Comparison of ENCODE assay signal across 2 cellular contexts in the genomic region with DNA sequence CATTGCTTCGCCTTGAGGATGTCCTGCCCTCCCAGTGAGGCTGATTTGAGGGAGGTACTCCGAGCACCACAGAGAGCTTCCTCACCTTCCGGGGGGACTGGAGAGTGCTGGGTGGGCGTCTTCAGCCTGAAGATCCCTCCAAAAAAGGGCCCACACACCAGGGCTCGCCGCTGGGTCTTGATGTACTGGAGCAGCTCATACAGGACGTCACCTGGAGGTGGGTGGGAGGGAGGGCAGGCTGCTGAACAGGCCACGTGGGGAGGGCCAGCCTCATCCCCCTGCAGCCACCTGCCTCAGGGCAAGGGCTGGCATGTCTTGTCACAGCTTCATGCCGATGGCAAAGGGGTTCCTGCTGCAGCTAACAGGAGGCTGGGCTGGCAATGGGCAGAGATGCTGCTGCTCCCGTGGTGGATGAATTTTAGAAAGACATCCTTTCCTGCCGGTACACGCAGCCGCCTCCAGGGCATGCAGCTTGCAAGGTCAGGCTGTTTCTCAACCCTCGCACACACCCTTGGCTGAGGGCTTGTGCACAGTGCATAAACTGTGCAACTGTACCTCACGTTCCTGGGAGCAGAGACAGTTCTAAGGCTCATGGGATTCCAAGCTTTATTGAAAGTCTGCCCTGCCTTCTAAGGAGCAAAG.
TF ChIP-seq lines count a peak whose summit lies in the region.

No MANE protein-coding gene starts in this region.

TF ChIP-seq in SK-N-SH, 30 proteins besides CTCF, POLR2A, EP300 and RAD21:
- TF ChIP-seq, protein P1, sequence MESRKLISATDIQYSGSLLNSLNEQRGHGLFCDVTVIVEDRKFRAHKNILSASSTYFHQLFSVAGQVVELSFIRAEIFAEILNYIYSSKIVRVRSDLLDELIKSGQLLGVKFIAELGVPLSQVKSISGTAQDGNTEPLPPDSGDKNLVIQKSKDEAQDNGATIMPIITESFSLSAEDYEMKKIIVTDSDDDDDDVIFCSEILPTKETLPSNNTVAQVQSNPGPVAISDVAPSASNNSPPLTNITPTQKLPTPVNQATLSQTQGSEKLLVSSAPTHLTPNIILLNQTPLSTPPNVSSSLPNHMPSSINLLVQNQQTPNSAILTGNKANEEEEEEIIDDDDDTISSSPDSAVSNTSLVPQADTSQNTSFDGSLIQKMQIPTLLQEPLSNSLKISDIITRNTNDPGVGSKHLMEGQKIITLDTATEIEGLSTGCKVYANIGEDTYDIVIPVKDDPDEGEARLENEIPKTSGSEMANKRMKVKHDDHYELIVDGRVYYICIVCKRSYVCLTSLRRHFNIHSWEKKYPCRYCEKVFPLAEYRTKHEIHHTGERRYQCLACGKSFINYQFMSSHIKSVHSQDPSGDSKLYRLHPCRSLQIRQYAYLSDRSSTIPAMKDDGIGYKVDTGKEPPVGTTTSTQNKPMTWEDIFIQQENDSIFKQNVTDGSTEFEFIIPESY (IDR thresholded peaks at IDR 0.05; ENCODE audit: borderline replicate concordance, low read depth), result no peak
- TF ChIP-seq, protein P2, sequence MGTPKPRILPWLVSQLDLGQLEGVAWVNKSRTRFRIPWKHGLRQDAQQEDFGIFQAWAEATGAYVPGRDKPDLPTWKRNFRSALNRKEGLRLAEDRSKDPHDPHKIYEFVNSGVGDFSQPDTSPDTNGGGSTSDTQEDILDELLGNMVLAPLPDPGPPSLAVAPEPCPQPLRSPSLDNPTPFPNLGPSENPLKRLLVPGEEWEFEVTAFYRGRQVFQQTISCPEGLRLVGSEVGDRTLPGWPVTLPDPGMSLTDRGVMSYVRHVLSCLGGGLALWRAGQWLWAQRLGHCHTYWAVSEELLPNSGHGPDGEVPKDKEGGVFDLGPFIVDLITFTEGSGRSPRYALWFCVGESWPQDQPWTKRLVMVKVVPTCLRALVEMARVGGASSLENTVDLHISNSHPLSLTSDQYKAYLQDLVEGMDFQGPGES (IDR thresholded peaks at IDR 0.05; ENCODE audit: low read depth, low read length), result no peak
- TF ChIP-seq RXRA (IDR thresholded peaks at IDR 0.05; ENCODE audit: borderline replicate concordance, low read depth) (no peak), CHD2 (IDR thresholded peaks at IDR 0.05; ENCODE audit: low read length, partially characterized antibody) (no peak), NRF1 (IDR thresholded peaks at IDR 0.05; ENCODE audit: low read depth, low read length) (no peak), TEAD4 (IDR thresholded peaks at IDR 0.05; ENCODE audit: borderline replicate concordance, insufficient read depth) (no peak), SMC3 (IDR thresholded peaks at IDR 0.05; ENCODE audit: low read depth, low read length) (no peak), FOXJ3 (CRISPR knock-in tag; IDR thresholded peaks at IDR 0.05) (no peak), MXI1 (IDR thresholded peaks at IDR 0.05; ENCODE audit: low read depth, low read length) (no peak), RFX5 (IDR thresholded peaks at IDR 0.05; ENCODE audit: low read length) (no peak)
- TF ChIP-seq, protein P3, sequence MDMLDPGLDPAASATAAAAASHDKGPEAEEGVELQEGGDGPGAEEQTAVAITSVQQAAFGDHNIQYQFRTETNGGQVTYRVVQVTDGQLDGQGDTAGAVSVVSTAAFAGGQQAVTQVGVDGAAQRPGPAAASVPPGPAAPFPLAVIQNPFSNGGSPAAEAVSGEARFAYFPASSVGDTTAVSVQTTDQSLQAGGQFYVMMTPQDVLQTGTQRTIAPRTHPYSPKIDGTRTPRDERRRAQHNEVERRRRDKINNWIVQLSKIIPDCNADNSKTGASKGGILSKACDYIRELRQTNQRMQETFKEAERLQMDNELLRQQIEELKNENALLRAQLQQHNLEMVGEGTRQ (IDR thresholded peaks at IDR 0.05; ENCODE audit: borderline replicate concordance, low read depth, low read length), result no peak

TF ChIP-seq in SK-N-SH treated with all-trans-retinoic acid at 6 μM for 48 hours, 23 proteins besides CTCF, POLR2A, EP300 and RAD21:
- TF ChIP-seq ISL1 (CRISPR knock-in tag; IDR thresholded peaks at IDR 0.05) (no peak), CSDC2 (CRISPR knock-in tag; IDR thresholded peaks at IDR 0.05) (no peak), ARNTL (CRISPR knock-in tag; IDR thresholded peaks at IDR 0.05; ENCODE audit: borderline replicate concordance, low read depth) (no peak), ZNF8 (CRISPR knock-in tag; IDR thresholded peaks at IDR 0.05) (no peak), ZC3H10 (CRISPR knock-in tag; IDR thresholded peaks at IDR 0.05) (no peak), ZNF70 (CRISPR knock-in tag; IDR thresholded peaks at IDR 0.05) (no peak), PPARA (CRISPR knock-in tag; IDR thresholded peaks at IDR 0.05; ENCODE audit: borderline replicate concordance) (no peak)
- TF ChIP-seq, protein P4, sequence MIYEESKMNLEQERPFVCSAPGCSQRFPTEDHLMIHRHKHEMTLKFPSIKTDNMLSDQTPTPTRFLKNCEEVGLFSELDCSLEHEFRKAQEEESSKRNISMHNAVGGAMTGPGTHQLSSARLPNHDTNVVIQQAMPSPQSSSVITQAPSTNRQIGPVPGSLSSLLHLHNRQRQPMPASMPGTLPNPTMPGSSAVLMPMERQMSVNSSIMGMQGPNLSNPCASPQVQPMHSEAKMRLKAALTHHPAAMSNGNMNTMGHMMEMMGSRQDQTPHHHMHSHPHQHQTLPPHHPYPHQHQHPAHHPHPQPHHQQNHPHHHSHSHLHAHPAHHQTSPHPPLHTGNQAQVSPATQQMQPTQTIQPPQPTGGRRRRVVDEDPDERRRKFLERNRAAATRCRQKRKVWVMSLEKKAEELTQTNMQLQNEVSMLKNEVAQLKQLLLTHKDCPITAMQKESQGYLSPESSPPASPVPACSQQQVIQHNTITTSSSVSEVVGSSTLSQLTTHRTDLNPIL (CRISPR knock-in tag; IDR thresholded peaks at IDR 0.05; ENCODE audit: low read depth), result no peak
- TF ChIP-seq, protein P5, sequence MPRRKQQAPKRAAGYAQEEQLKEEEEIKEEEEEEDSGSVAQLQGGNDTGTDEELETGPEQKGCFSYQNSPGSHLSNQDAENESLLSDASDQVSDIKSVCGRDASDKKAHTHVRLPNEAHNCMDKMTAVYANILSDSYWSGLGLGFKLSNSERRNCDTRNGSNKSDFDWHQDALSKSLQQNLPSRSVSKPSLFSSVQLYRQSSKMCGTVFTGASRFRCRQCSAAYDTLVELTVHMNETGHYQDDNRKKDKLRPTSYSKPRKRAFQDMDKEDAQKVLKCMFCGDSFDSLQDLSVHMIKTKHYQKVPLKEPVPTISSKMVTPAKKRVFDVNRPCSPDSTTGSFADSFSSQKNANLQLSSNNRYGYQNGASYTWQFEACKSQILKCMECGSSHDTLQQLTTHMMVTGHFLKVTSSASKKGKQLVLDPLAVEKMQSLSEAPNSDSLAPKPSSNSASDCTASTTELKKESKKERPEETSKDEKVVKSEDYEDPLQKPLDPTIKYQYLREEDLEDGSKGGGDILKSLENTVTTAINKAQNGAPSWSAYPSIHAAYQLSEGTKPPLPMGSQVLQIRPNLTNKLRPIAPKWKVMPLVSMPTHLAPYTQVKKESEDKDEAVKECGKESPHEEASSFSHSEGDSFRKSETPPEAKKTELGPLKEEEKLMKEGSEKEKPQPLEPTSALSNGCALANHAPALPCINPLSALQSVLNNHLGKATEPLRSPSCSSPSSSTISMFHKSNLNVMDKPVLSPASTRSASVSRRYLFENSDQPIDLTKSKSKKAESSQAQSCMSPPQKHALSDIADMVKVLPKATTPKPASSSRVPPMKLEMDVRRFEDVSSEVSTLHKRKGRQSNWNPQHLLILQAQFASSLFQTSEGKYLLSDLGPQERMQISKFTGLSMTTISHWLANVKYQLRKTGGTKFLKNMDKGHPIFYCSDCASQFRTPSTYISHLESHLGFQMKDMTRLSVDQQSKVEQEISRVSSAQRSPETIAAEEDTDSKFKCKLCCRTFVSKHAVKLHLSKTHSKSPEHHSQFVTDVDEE (CRISPR knock-in tag; IDR thresholded peaks at IDR 0.05), result no peak
- TF ChIP-seq, protein P6, sequence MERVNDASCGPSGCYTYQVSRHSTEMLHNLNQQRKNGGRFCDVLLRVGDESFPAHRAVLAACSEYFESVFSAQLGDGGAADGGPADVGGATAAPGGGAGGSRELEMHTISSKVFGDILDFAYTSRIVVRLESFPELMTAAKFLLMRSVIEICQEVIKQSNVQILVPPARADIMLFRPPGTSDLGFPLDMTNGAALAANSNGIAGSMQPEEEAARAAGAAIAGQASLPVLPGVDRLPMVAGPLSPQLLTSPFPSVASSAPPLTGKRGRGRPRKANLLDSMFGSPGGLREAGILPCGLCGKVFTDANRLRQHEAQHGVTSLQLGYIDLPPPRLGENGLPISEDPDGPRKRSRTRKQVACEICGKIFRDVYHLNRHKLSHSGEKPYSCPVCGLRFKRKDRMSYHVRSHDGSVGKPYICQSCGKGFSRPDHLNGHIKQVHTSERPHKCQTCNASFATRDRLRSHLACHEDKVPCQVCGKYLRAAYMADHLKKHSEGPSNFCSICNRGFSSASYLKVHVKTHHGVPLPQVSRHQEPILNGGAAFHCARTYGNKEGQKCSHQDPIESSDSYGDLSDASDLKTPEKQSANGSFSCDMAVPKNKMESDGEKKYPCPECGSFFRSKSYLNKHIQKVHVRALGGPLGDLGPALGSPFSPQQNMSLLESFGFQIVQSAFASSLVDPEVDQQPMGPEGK (CRISPR knock-in tag; IDR thresholded peaks at IDR 0.05; ENCODE audit: borderline replicate concordance), result no peak
- TF ChIP-seq, protein P7, sequence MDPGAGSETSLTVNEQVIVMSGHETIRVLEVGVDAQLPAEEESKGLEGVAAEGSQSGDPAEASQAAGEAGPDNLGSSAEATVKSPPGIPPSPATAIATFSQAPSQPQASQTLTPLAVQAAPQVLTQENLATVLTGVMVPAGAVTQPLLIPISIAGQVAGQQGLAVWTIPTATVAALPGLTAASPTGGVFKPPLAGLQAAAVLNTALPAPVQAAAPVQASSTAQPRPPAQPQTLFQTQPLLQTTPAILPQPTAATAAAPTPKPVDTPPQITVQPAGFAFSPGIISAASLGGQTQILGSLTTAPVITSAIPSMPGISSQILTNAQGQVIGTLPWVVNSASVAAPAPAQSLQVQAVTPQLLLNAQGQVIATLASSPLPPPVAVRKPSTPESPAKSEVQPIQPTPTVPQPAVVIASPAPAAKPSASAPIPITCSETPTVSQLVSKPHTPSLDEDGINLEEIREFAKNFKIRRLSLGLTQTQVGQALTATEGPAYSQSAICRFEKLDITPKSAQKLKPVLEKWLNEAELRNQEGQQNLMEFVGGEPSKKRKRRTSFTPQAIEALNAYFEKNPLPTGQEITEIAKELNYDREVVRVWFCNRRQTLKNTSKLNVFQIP (CRISPR knock-in tag; IDR thresholded peaks at IDR 0.05; ENCODE audit: borderline replicate concordance, low read depth), result no peak
